Comparison of ENCODE assay signal across 21 cellular contexts in the genomic region with DNA sequence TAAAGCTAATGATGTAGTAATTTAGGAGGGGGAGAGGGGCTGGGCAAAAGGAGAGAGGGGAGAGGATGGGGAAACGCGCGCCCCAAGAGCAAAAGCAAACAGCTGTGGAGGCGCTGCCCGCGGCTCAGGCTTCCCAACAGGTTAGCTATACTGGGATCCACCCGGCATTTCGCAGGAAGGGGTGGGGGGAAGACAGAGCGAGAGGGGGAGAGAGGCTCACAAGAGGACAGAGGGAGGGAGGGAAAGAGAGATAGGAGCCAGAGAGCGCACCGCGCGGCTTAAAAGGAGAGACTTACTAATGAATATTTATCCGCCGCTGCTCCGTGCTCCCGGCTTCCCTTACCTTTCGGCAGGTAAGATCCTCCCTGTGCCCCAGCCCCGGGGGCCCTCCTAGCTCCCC. TPM values are rescaled to one million over a fixed set of nuclear protein-coding genes. Genes with fewer than 3 reads are reported as not detected.
DNase-seq lines count a peak whose midpoint lies in the region; TF ChIP-seq lines count a peak whose summit lies in the region.
"Had no signal": no experiment of that assay in that cellular context is flagged by ENCODE, and none has a peak within 500 bp of the region (broad histone marks: within the 10 kb centered on the region; RNA-seq: fewer than 3 reads in every experiment).

No MANE protein-coding gene starts in this region.

- CTCF ChIA-PET in A673 (lab: Charles Lee) = no interaction called here

- H3K9me3 ChIP-seq in A673 (ENCODE audit: low read depth, low read length, poor library complexity, severe bottlenecking) = no peaks in the 10 kb centered on the region
- peaks cover 3% of the 10 kb centered on the region for H3K9me3 ChIP-seq in iPS-18c (ENCODE audit: control insufficient read depth, insufficient read depth, low read length)

- DNase-seq in A673 (ENCODE audit: low spot score) (no peak), COR-L47 (lab: John Stamatoyannopoulos, UW) (peak; percentile 31), NCI-H345 treated with DMSO at 0.1 percent for 48 hours (lab: John Stamatoyannopoulos, UW; ENCODE audit: unreplicated experiment) (peak; percentile 6), A172 (ENCODE audit: low spot score) (no peak), cerebellum (ENCODE audit: low spot score) (no peak), activated gamma-delta T cell treated with Interleukin-2 at 50 U/mL for 16 hours (no peak)
- DNase-seq: activated CD4-positive, alpha-beta T cell treated with anti-CD3 and anti-CD28 coated beads for 48 hours; activated T-cell treated with anti-CD3 and anti-CD28 coated beads, Interleukin-2, amount 50 U/mL, for 4 hours; amygdala; cortex of kidney; GDM1; HCEC 1CT; hippocampal formation; Karpas-422; NCI-H446; stimulated activated naive CD4-positive, alpha-beta T cell treated with Interleukin-2 at 50 U/mL for 16 hours had no signal

- POLR2A ChIA-PET in A673 (lab: Charles Lee; ENCODE audit: low non-redundant PET) = no interaction called here

- no peaks in the 10 kb centered on the region for H3K36me3 ChIP-seq in A673 (ENCODE audit: insufficient read depth, low read length, poor library complexity, severe bottlenecking)

- no TSS peak for BruUV-seq in A673 (replicated peaks; lab: Mats Ljungman, UMichigan)

- peaks cover 9% of the 10 kb centered on the region for H3K4me1 ChIP-seq in A673 (ENCODE audit: insufficient read depth, low read length, poor library complexity, severe bottlenecking)

- H3K4me3 ChIP-seq in A673 (ENCODE audit: low read depth, low read length, poor library complexity, severe bottlenecking) (peak overlapping the region; percentile 38), iPS-18c (ENCODE audit: insufficient read depth, low read depth, low read length) (peak overlapping the region; percentile 28; the same call in 1 of the 2 replicates)

- TF ChIP-seq CTCF in A673 (conservative IDR thresholded peaks at IDR 0.05; ENCODE audit: low read depth, low read length) = no peak

- intact Hi-C loops in A673 (cut with micrococcal nuclease; ENCODE audit: unreplicated experiment) = no loop called here

- H3K27me3 ChIP-seq in A673 (replicated peaks; ENCODE audit: insufficient read depth, low read depth, low read length, poor library complexity) = peaks cover 100% of the 10 kb centered on the region

- no peak overlapping the region for H3K27ac ChIP-seq in A673 (ENCODE audit: low read depth, low read length, poor library complexity, severe bottlenecking)
- H3K27ac ChIP-seq: C4-2B had no signal

RNA-seq across cellular contexts. Expression of gene SIX3, which starts 7.5 kb away (rescaled TPM):
- total RNA-seq in A673 (2021) (0.56 and 0.59 TPM in 2 replicates), cerebellum (not detected)
- not detected in 2 replicates for total RNA-seq in A172 (2014; rRNA removed; shearing (Covaris generic))
- total RNA-seq: lower leg skin; naive thymus-derived CD8-positive, alpha-beta T cell; urinary bladder had no signal

Comparison
In these comparisons a context has a peak if more than half of its experiments do, and no peak if none do; other contexts are left out.
1. DNase-seq: peak in COR-L47 (single experiment) and NCI-H345 treated with DMSO at 0.1 percent for 48 hours (single experiment); none in A673 (single experiment), A172 (single experiment), cerebellum (single experiment) and activated gamma-delta T cell treated with Interleukin-2 at 50 U/mL for 16 hours (single experiment).